Comparison of ENCODE assay signal across 14 cellular contexts in the genomic region with DNA sequence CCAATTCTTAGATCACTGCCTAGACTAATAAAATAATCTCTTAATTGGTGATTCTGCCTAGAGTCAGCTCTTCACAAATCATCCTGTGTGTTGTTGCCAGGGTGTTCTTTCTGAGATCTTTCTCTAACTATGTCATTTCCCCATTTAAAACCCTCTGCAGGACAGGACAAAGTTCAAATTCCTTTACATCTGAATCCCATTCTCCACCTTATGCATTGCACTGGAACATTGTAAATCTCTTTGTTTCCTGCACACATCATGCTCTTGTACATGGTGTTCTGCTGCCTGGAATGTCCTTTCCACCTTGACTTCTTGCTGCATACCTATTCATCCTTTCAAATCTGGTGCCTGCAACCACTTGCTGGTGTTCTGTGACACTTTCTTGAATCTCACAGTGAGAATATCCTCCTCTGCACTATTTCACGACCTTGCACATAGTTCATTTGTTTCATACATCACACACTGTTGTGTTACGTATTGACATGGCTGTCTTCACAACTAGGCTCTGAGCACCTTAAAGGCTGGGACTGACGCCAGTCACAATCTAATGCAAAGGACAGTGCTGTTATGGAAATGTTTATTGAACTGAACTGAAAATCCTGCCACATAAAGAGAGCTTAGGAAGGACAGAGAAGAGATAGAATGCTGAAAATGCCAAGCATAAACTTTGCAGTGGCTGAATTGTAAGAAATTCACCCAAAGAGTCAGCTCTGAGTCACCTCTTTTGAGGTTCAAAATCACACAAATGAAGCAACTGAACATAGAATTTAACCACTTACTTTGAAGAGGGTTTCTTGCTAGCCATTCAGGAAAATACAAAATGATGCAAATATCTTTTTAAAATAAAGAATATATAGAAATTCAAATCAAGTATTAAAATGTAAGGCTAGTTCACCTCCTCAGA. TPM values are rescaled to one million over a fixed set of nuclear protein-coding genes. Genes with fewer than 3 reads are reported as not detected.
DNase-seq lines count a peak whose midpoint lies in the region; ATAC-seq and TF ChIP-seq lines count a peak whose summit lies in the region.
"Had no signal": no experiment of that assay in that cellular context is flagged by ENCODE, and none has a peak within 500 bp of the region (broad histone marks: within the 10 kb centered on the region; RNA-seq: fewer than 3 reads in every experiment).

No MANE protein-coding gene starts in this region.

- H3K4me2 ChIP-seq in hepatocyte: peak overlapping the region; percentile 23
- peak overlapping the region; percentile 59 for H3K4me2 ChIP-seq in smooth muscle cell
- H3K4me2 ChIP-seq: KMS-11 had no signal

- POLR2A ChIA-PET in naive thymus-derived CD8-positive, alpha-beta T cell (lab: Charles Lee): no interaction called here

- H3K4me1 Mint-ChIP-seq in naive thymus-derived CD8-positive, alpha-beta T cell: no peaks in the 10 kb centered on the region
- H3K4me1 Mint-ChIP-seq: brain had no signal

- H3K36me3 Mint-ChIP-seq in naive thymus-derived CD8-positive, alpha-beta T cell: no peaks in the 10 kb centered on the region
- H3K36me3 Mint-ChIP-seq: activated CD4-positive, alpha-beta memory T cell treated with anti-CD3 and anti-CD28 coated beads for 36 hours; brain had no signal

- in situ Hi-C loops in HAP-1 (cut with MboI; ENCODE audit: low sequenced_read_pairs): no loop called here

- H3K4me3 Mint-ChIP-seq in naive thymus-derived CD8-positive, alpha-beta T cell: no peak overlapping the region
- H3K4me3 Mint-ChIP-seq: activated CD4-positive, alpha-beta memory T cell treated with anti-CD3 and anti-CD28 coated beads for 36 hours; brain; T-helper 2 cell treated with Interferon-gamma antibody and Interleukin-4, amounts not matched to agents 5 μg/mL and 100 μg/mL, for 36 hours had no signal

- H3K9me3 ChIP-seq in HAP-1 (no peaks in the 10 kb centered on the region), adipocyte (ENCODE audit: control insufficient read depth, low read length) (no peaks in the 10 kb centered on the region), hepatocyte (ENCODE audit: low read depth) (no peaks in the 10 kb centered on the region), smooth muscle cell (replicated peaks; ENCODE audit: low read depth) (no peaks in the 10 kb centered on the region)

- DNase-seq in HAP-1 (ENCODE audit: low spot score in 2 of 2): peak; percentile 16 to 28
- DNase-seq in adipocyte (ENCODE audit: low read depth): peak; percentile 57
- peak; percentile 28 for DNase-seq in hepatocyte (ENCODE audit: low spot score)
- DNase-seq in smooth muscle cell (lab: John Stamatoyannopoulos, UW; ENCODE audit: unreplicated experiment): no peak
- DNase-seq in GM19238 (ENCODE audit: insufficient read length, low spot score): no peak
- DNase-seq in NOMO-1 treated with dmso at 0.1 percent for 144 hours (lab: John Stamatoyannopoulos, UW; ENCODE audit: unreplicated experiment): no peak
- no peak for DNase-seq in substantia nigra (lab: John Stamatoyannopoulos, UW)
- DNase-seq in naive thymus-derived CD8-positive, alpha-beta T cell: no peak
- DNase-seq: activated CD4-positive, alpha-beta memory T cell treated with anti-CD3 and anti-CD28 coated beads for 36 hours; NCI-H1930 had no signal

- H4K20me1 ChIP-seq in hepatocyte (ENCODE audit: insufficient read depth, poor library complexity, severe bottlenecking): no peaks in the 10 kb centered on the region
- no peaks in the 10 kb centered on the region for H4K20me1 ChIP-seq in smooth muscle cell (ENCODE audit: low read depth)

- H3K36me3 ChIP-seq in HAP-1 (replicated peaks): no peaks in the 10 kb centered on the region
- H3K36me3 ChIP-seq in adipocyte (ENCODE audit: control insufficient read depth, insufficient read depth, low read length, severe bottlenecking): no peaks in the 10 kb centered on the region
- no peaks in the 10 kb centered on the region for H3K36me3 ChIP-seq in hepatocyte (replicated peaks; ENCODE audit: insufficient read depth, low read depth)
- no peaks in the 10 kb centered on the region for H3K36me3 ChIP-seq in smooth muscle cell (ENCODE audit: low read depth)

- H2AFZ ChIP-seq in hepatocyte (peak overlapping the region; percentile 5), smooth muscle cell (ENCODE audit: low read depth) (no peak overlapping the region)

- H3K27me3 ChIP-seq in HAP-1 (ENCODE audit: low read depth) (no peaks in the 10 kb centered on the region), adipocyte (replicated peaks; ENCODE audit: control insufficient read depth, insufficient read depth, low read length) (no peaks in the 10 kb centered on the region), hepatocyte (no peaks in the 10 kb centered on the region), smooth muscle cell (ENCODE audit: low read depth) (no peaks in the 10 kb centered on the region)

- 66% methylated on average over 3 of the region's 3 CpGs for WGBS in hepatocyte (ENCODE audit: low lambda C conversion rate, missing lambda C conversion rate)
- 70% methylated on average over 3 of the region's 3 CpGs for WGBS in smooth muscle cell (ENCODE audit: low lambda C conversion rate)

- peak overlapping the region; percentile 13 for H3K9ac ChIP-seq in adipocyte (ENCODE audit: low read length)
- no peak overlapping the region for H3K9ac ChIP-seq in smooth muscle cell (ENCODE audit: low read depth)
- H3K9ac ChIP-seq: KMS-11 had no signal

- H3K79me2 ChIP-seq in hepatocyte (no peaks in the 10 kb centered on the region), smooth muscle cell (ENCODE audit: low read depth) (no peaks in the 10 kb centered on the region)

- H3K27ac ChIP-seq in hepatocyte (peak overlapping the region; percentile 75), smooth muscle cell (ENCODE audit: low read depth) (peak overlapping the region; percentile 29), substantia nigra (ENCODE audit: low read depth, low read length, poor library complexity, severe bottlenecking) (no peak overlapping the region)
- H3K27ac ChIP-seq: KMS-11 had no signal

- no peaks in the 10 kb centered on the region for H3K9me3 Mint-ChIP-seq in naive thymus-derived CD8-positive, alpha-beta T cell
- H3K9me3 Mint-ChIP-seq: activated CD4-positive, alpha-beta memory T cell treated with anti-CD3 and anti-CD28 coated beads for 36 hours; activated T-helper 2 cell treated with anti-CD3 and anti-CD28 coated beads, Interferon-gamma antibody, Interleukin-2, Interleukin-4, amounts not matched to agents 10 μg/mL and 5 μg/mL and 100 μg/mL, durations not matched to agents 14 hours and 24 hours and 36 hours; T-helper 2 cell treated with Interferon-gamma antibody and Interleukin-4, amounts not matched to agents 5 μg/mL and 100 μg/mL, for 36 hours had no signal

- TF ChIP-seq CTCF in hepatocyte (IDR thresholded peaks at IDR 0.05; ENCODE audit: poor library complexity) (no peak), smooth muscle cell (IDR thresholded peaks at IDR 0.05; ENCODE audit: borderline replicate concordance, insufficient read depth, poor library complexity, severe bottlenecking) (no peak)

- H3K27ac Mint-ChIP-seq in naive thymus-derived CD8-positive, alpha-beta T cell: no peak overlapping the region
- H3K27ac Mint-ChIP-seq: activated CD4-positive, alpha-beta memory T cell treated with anti-CD3 and anti-CD28 coated beads for 36 hours; activated T-helper 2 cell treated with anti-CD3 and anti-CD28 coated beads, Interferon-gamma antibody, Interleukin-2, Interleukin-4, amounts not matched to agents 10 μg/mL and 5 μg/mL and 100 μg/mL, durations not matched to agents 14 hours and 24 hours and 36 hours; T-helper 2 cell treated with Interferon-gamma antibody and Interleukin-4, amounts not matched to agents 5 μg/mL and 100 μg/mL, for 36 hours had no signal

- no peak overlapping the region for H3K4me3 ChIP-seq in HAP-1
- H3K4me3 ChIP-seq in adipocyte (ENCODE audit: low read length): peak overlapping the region; percentile 32
- no peak overlapping the region for H3K4me3 ChIP-seq in hepatocyte
- no peak overlapping the region for H3K4me3 ChIP-seq in smooth muscle cell

- H3F3A ChIP-seq in smooth muscle cell (ENCODE audit: low read depth): no peaks in the 10 kb centered on the region

- H3K4me1 ChIP-seq in HAP-1: peaks cover 13% of the 10 kb centered on the region
- H3K4me1 ChIP-seq in adipocyte (ENCODE audit: control insufficient read depth, insufficient read depth, low read length): peaks cover 18% of the 10 kb centered on the region
- H3K4me1 ChIP-seq in hepatocyte (ENCODE audit: insufficient read depth): peaks cover 4% of the 10 kb centered on the region
- no peaks in the 10 kb centered on the region for H3K4me1 ChIP-seq in smooth muscle cell (ENCODE audit: low read depth)

- no peak for ATAC-seq in naive thymus-derived CD8-positive, alpha-beta T cell

- H3K27me3 Mint-ChIP-seq in naive thymus-derived CD8-positive, alpha-beta T cell: no peaks in the 10 kb centered on the region
- H3K27me3 Mint-ChIP-seq: activated CD4-positive, alpha-beta memory T cell treated with anti-CD3 and anti-CD28 coated beads for 36 hours; brain had no signal

- H3K9me2 ChIP-seq in hepatocyte (replicated peaks; ENCODE audit: insufficient read depth): no peaks in the 10 kb centered on the region

RNA-seq across cellular contexts. Expression of gene SMIM14, which starts 26.4 kb away (rescaled TPM):
- total RNA-seq in hepatocyte (69.6 and 98.6 TPM in 2 replicates), smooth muscle cell (45.0 and 55.9 TPM in 2 replicates)
- polyA plus RNA-seq in hepatocyte (89.5 and 124 TPM in 2 replicates), smooth muscle cell (47.4 and 48.0 TPM in 2 replicates)
- 10 to 100 TPM; 11.5 to 16.8 TPM for total RNA-seq in naive thymus-derived CD8-positive, alpha-beta T cell
- 10 to 100 TPM; 36.5 to 51.9 (median 39.6) TPM for polyA plus RNA-seq in naive thymus-derived CD8-positive, alpha-beta T cell

RNA-seq across cellular contexts. Expression of gene UBE2K, which starts 32.9 kb away (rescaled TPM):
- total RNA-seq in hepatocyte (40.4 and 41.0 TPM in 2 replicates), smooth muscle cell (25.8 and 32.4 TPM in 2 replicates)
- polyA plus RNA-seq in hepatocyte (98.9 and 112 TPM in 2 replicates), smooth muscle cell (84.1 and 118 TPM in 2 replicates)
- total RNA-seq in naive thymus-derived CD8-positive, alpha-beta T cell: 10 to 100 TPM; 39.6 to 55.0 TPM
- polyA plus RNA-seq in naive thymus-derived CD8-positive, alpha-beta T cell: 10 to 100 TPM; 59.7 to 67.5 (median 61.6) TPM

Comparison
In these comparisons a context has a peak if more than half of its experiments do, and no peak if none do; other contexts are left out.
1. DNase-seq: peak in HAP-1 (2 of 2), adipocyte (single experiment) and hepatocyte (single experiment); none in smooth muscle cell (single experiment), GM19238 (single experiment), NOMO-1 treated with dmso at 0.1 percent for 144 hours (single experiment), substantia nigra (0 of 49) and naive thymus-derived CD8-positive, alpha-beta T cell (0 of 10).